In the genomic region with DNA sequence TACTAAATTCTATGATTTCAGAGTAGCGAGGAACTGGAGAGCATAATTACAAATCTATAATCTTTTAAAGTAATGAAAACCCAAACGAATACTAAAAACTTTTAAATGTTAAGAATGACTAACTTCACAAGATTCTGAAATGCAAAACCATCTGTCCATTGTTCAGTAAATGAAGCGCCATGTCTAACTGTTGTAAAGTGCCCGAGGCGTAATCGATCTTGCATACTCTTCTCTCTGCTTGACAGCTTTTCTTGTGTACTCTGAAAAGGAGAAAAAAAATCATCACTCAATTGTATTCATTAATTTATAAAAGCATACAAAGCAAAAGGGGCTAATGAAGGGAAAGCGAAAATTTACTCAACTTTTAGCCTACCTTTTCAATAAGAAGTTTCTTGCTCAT, we compare ENCODE assay signal across 17 cellular contexts.
DNase-seq lines count a peak whose midpoint lies in the region; ATAC-seq, FAIRE-seq and TF ChIP-seq lines count a peak whose summit lies in the region.
"Had no signal": no experiment of that assay in that cellular context is flagged by ENCODE, and none has a peak within 500 bp of the region (broad histone marks: within the 10 kb centered on the region; RNA-seq: fewer than 3 reads in every experiment).

No MANE protein-coding gene starts in this region.

- H3K36me3 Mint-ChIP-seq in endodermal cell (ENCODE audit: low read depth) (peaks cover 55% of the 10 kb centered on the region), nephron progenitor cell (ENCODE audit: low read depth) (peaks cover 68% of the 10 kb centered on the region)

- H3K4me3 Mint-ChIP-seq in endodermal cell (no peak overlapping the region), nephron progenitor cell (no peak overlapping the region)
- H3K4me3 Mint-ChIP-seq: CD8-positive, alpha-beta T cell; H9; HFFc6 had no signal

- DNase-seq in GM19239 (ENCODE audit: insufficient read length, low spot score): no peak
- peak; percentile 73 to 84 for DNase-seq in HAP-1 (ENCODE audit: low spot score in 2 of 2)
- DNase-seq in endodermal cell: no peak
- no peak for DNase-seq in nephron progenitor cell
- no peak for DNase-seq in right cardiac atrium
- no peak for DNase-seq in psoas muscle
- no peak for DNase-seq in aorta
- DNase-seq: C1 segment of cervical spinal cord; Caco-2; CD8-positive, alpha-beta T cell; DMS153; DND-41; GM23248; H9; HFFc6 had no signal

- no peaks in the 10 kb centered on the region for H3K4me1 Mint-ChIP-seq in endodermal cell
- no peaks in the 10 kb centered on the region for H3K4me1 Mint-ChIP-seq in nephron progenitor cell

- intact Hi-C loops in right cardiac atrium (cut with DNase I): no loop called here
- intact Hi-C loops in psoas muscle (cut with DNase I): no loop called here
- intact Hi-C loops in aorta (cut with DNase I): no loop called here

- peak overlapping the region; percentile 16 for H3K27ac ChIP-seq in endodermal cell (ENCODE audit: low read depth, low read length)
- no peak overlapping the region for H3K27ac ChIP-seq in right cardiac atrium (ENCODE audit: low read length)
- no peak overlapping the region for H3K27ac ChIP-seq in psoas muscle
- H3K27ac ChIP-seq in aorta (ENCODE audit: low read depth in 1 of 2, low read length in 2 of 2): no peak overlapping the region
- H3K27ac ChIP-seq: GM23248 had no signal

- no peak for TF ChIP-seq CTCF in endodermal cell (conservative IDR thresholded peaks at IDR 0.05)
- no peak for TF ChIP-seq CTCF in nephron progenitor cell (IDR thresholded peaks at IDR 0.05)
- TF ChIP-seq CTCF in psoas muscle (IDR thresholded peaks at IDR 0.05): no peak

- H3K9me3 Mint-ChIP-seq in endodermal cell (no peaks in the 10 kb centered on the region), nephron progenitor cell (no peaks in the 10 kb centered on the region)
- H3K9me3 Mint-ChIP-seq: CD8-positive, alpha-beta T cell; H9; HFFc6 had no signal

- in situ Hi-C loops in HAP-1 (cut with MboI; ENCODE audit: low sequenced_read_pairs): no loop called here

- H3K27ac Mint-ChIP-seq in endodermal cell (no peak overlapping the region), nephron progenitor cell (peak overlapping the region; percentile 11)
- H3K27ac Mint-ChIP-seq: CD8-positive, alpha-beta T cell; HFFc6 had no signal

- no peaks in the 10 kb centered on the region for H3K27me3 Mint-ChIP-seq in endodermal cell (ENCODE audit: insufficient read depth)
- no peaks in the 10 kb centered on the region for H3K27me3 Mint-ChIP-seq in nephron progenitor cell (ENCODE audit: low read depth, poor library complexity)

- H3K9ac ChIP-seq in endodermal cell (ENCODE audit: extremely low read depth, low read length, poor library complexity, severe bottlenecking): no peak overlapping the region
- H3K9ac ChIP-seq: GM23248 had no signal

- H3K4me1 ChIP-seq in HAP-1 (peaks cover 11% of the 10 kb centered on the region), endodermal cell (ENCODE audit: control insufficient read depth, insufficient read depth, low read length) (no peaks in the 10 kb centered on the region), right cardiac atrium (ENCODE audit: control insufficient read depth, insufficient read depth, low read length) (no peaks in the 10 kb centered on the region), psoas muscle (no peaks in the 10 kb centered on the region), aorta (ENCODE audit: control insufficient read depth in 1 of 2, insufficient read depth in 2 of 2, low read length in 2 of 2) (no peaks in the 10 kb centered on the region)
- H3K4me1 ChIP-seq: Caco-2 had no signal

- no peaks in the 10 kb centered on the region for H3K27me3 ChIP-seq in HAP-1 (ENCODE audit: low read depth)
- no peaks in the 10 kb centered on the region for H3K27me3 ChIP-seq in endodermal cell (ENCODE audit: control insufficient read depth, insufficient read depth, low read length, poor library complexity, severe bottlenecking)
- H3K27me3 ChIP-seq in right cardiac atrium (ENCODE audit: control insufficient read depth, insufficient read depth): no peaks in the 10 kb centered on the region
- H3K27me3 ChIP-seq in psoas muscle (ENCODE audit: insufficient read depth in 3 of 3, low read length in 2 of 3): no peaks in the 10 kb centered on the region
- no peaks in the 10 kb centered on the region for H3K27me3 ChIP-seq in aorta (ENCODE audit: control insufficient read depth in 1 of 2, insufficient read depth in 2 of 2, low read length in 1 of 2)

- FAIRE-seq in GM19239 (lab: Jason Lieb, UNC): peak; percentile 4
- FAIRE-seq: GM12892, H1 had no signal

- 91 to 95% methylated on average over 4 to 7 of the region's 7 CpGs for WGBS in endodermal cell (ENCODE audit: insufficient coverage in 1 of 2, insufficient read length in 1 of 2), 2 experiments
- 96% methylated on average over 7 of the region's 7 CpGs for WGBS in right cardiac atrium
- 90 to 95% (median 94%) methylated on average over 7 of the region's 7 CpGs for WGBS in psoas muscle, 3 donors
- WGBS in aorta, 2 donors: 96 to 97% methylated on average over 7 of the region's 7 CpGs

- H3K9me3 ChIP-seq in HAP-1 (no peaks in the 10 kb centered on the region), endodermal cell (ENCODE audit: control insufficient read depth, low read length) (no peaks in the 10 kb centered on the region), right cardiac atrium (ENCODE audit: control insufficient read depth, low read length) (no peaks in the 10 kb centered on the region), psoas muscle (no peaks in the 10 kb centered on the region), aorta (ENCODE audit: control insufficient read depth, low read length) (no peaks in the 10 kb centered on the region)
- H3K9me3 ChIP-seq: Caco-2 had no signal

- ATAC-seq in right cardiac atrium (no peak), psoas muscle (no peak), aorta (ENCODE audit: low FRiP score) (no peak)
- ATAC-seq: CD8-positive, alpha-beta T cell had no signal

- H3K36me3 ChIP-seq in HAP-1 (replicated peaks): peaks cover 23% of the 10 kb centered on the region; the same call in 1 of the 2 replicates
- peaks cover 93% of the 10 kb centered on the region for H3K36me3 ChIP-seq in endodermal cell (ENCODE audit: control insufficient read depth, insufficient read depth, low read length)
- H3K36me3 ChIP-seq in psoas muscle (ENCODE audit: insufficient read depth in 1 of 2, low read depth in 1 of 2): peaks cover 0 to 83% of the 10 kb centered on the region in 2 donors
- no peaks in the 10 kb centered on the region for H3K36me3 ChIP-seq in aorta (ENCODE audit: control insufficient read depth in 1 of 2, insufficient read depth in 2 of 2, low read length in 1 of 2)

- H3K4me3 ChIP-seq in HAP-1 (no peak overlapping the region), endodermal cell (ENCODE audit: low read length) (no peak overlapping the region), right cardiac atrium (ENCODE audit: low read length) (no peak overlapping the region), psoas muscle (no peak overlapping the region), aorta (ENCODE audit: low read length in 2 of 2) (no peak overlapping the region)
- H3K4me3 ChIP-seq: GM23248 had no signal

Comparison
In these comparisons a context has a peak if more than half of its experiments do, and no peak if none do; other contexts are left out.
1. DNase-seq: peak in HAP-1 (2 of 2); none in GM19239 (single experiment), endodermal cell (single experiment), nephron progenitor cell (single experiment), right cardiac atrium (0 of 3), psoas muscle (0 of 2) and aorta (0 of 2).